ENCODE assay signal across 12 cellular contexts in the genomic region with DNA sequence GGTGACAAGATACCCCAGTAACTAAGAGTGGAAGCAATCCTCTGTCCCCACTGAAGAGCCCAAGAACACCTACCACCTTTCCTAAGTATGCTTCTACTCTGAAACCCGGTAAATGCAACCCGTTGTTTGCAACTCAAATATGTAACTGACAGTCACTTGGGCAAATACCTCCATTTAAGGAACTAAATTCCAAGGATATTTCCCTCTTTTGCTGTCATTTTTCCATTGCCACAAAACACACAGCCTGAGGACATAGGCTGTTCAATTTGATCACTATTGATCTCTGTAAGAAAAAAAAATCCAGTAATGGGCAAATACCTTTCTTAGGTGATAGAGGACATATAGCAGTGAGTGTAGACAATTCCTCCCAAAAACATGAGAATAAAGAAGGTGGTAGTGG.
"Had no signal": no experiment of that assay in that cellular context is flagged by ENCODE, and none has a peak within 500 bp of the region (broad histone marks: within the 10 kb centered on the region; RNA-seq: fewer than 3 reads in every experiment).

No MANE protein-coding gene starts in this region.

- H3K27me3 Mint-ChIP-seq: activated CD4-positive, alpha-beta memory T cell treated with anti-CD3 and anti-CD28 coated beads for 36 hours; activated naive CD8-positive, alpha-beta T cell treated with anti-CD3 and anti-CD28 coated beads, Interleukin-2, amount 10 ng/mL, durations not matched to agents 7 days and 5 days had no signal

- H3K9me3 Mint-ChIP-seq: activated CD4-positive, alpha-beta memory T cell treated with anti-CD3 and anti-CD28 coated beads for 36 hours; activated naive CD8-positive, alpha-beta T cell treated with anti-CD3 and anti-CD28 coated beads, Interleukin-2, amount 10 ng/mL, durations not matched to agents 7 days and 5 days; activated T-cell treated with anti-CD3 and anti-CD28 coated beads, Interleukin-2, amount 50 U/mL, for 72 hours had no signal

- DNase-seq: activated CD4-positive, alpha-beta memory T cell treated with anti-CD3 and anti-CD28 coated beads for 36 hours; activated gamma-delta T cell treated with Interleukin-2 at 50 U/mL for 16 hours; activated naive CD8-positive, alpha-beta T cell treated with anti-CD3 and anti-CD28 coated beads, Interleukin-2, amount 10 ng/mL, durations not matched to agents 7 days and 5 days; activated T-cell treated with anti-CD3 and anti-CD28 coated beads, Interleukin-2, amount 50 U/mL, for 72 hours; foreskin melanocyte; heart right ventricle; retina; T1000; transverse colon had no signal

- H3K9me3 ChIP-seq: ascending aorta, heart right ventricle, transverse colon had no signal

- H3K36me3 ChIP-seq: ascending aorta, transverse colon had no signal

- H3K27ac Mint-ChIP-seq: activated CD4-positive, alpha-beta memory T cell treated with anti-CD3 and anti-CD28 coated beads for 36 hours; activated naive CD8-positive, alpha-beta T cell treated with anti-CD3 and anti-CD28 coated beads, Interleukin-2, amount 10 ng/mL, durations not matched to agents 7 days and 5 days had no signal

- H3K36me3 Mint-ChIP-seq: activated CD4-positive, alpha-beta memory T cell treated with anti-CD3 and anti-CD28 coated beads for 36 hours; activated naive CD8-positive, alpha-beta T cell treated with anti-CD3 and anti-CD28 coated beads, Interleukin-2, amount 10 ng/mL, durations not matched to agents 7 days and 5 days had no signal

- H3K4me3 Mint-ChIP-seq: activated CD4-positive, alpha-beta memory T cell treated with anti-CD3 and anti-CD28 coated beads for 36 hours; activated naive CD8-positive, alpha-beta T cell treated with anti-CD3 and anti-CD28 coated beads, Interleukin-2, amount 10 ng/mL, durations not matched to agents 7 days and 5 days had no signal

- H3K4me3 ChIP-seq: ascending aorta, heart right ventricle, skin epidermis, transverse colon had no signal

- H2AFZ ChIP-seq: parathyroid adenoma had no signal

- H3K4me1 ChIP-seq: ascending aorta, parathyroid adenoma had no signal

- H3K27ac ChIP-seq: ascending aorta, heart right ventricle, parathyroid adenoma, skin epidermis, transverse colon had no signal

- H3K27me3 ChIP-seq: ascending aorta, heart right ventricle, transverse colon had no signal

- H3K9ac ChIP-seq: parathyroid adenoma had no signal

- H3K79me2 ChIP-seq: parathyroid adenoma had no signal
